Comparison of ENCODE assay signal across 1 cellular context in genomic region chr11:17276236-17277023, GRCh38.
A peak's percentile ranks its signal among the peaks of the same experiment; 100 is the strongest.
TF ChIP-seq lines count a peak whose summit lies in the region.

Gene NUCB2, plus strand, starts transcription at chr11:17276739. Its CDS starts 18,585 bp downstream, at chr11:17295324.

TF ChIP-seq in HepG2, 621 proteins besides CTCF, POLR2A, EP300 and RAD21 (continued from another document and continues in another):
- TF ChIP-seq ATF2 (CRISPR knock-in tag; IDR thresholded peaks at IDR 0.05) (peak; percentile 42; the same call in 1 of the 2 replicates), RFX3 (CRISPR knock-in tag; IDR thresholded peaks at IDR 0.05) (peak; percentile 98), ZNF432 (CRISPR knock-in tag; IDR thresholded peaks at IDR 0.05; ENCODE audit: borderline replicate concordance) (no peak), NFKBIZ (CRISPR knock-in tag; IDR thresholded peaks at IDR 0.05) (no peak), DZIP1 (CRISPR knock-in tag; IDR thresholded peaks at IDR 0.05) (no peak), CHD4 (IDR thresholded peaks at IDR 0.05; ENCODE audit: borderline replicate concordance, low read length) (no peak), ZNF580 (CRISPR knock-in tag; IDR thresholded peaks at IDR 0.05; ENCODE audit: borderline replicate concordance, low read depth) (peak; percentile 21; the same call in 1 of the 2 replicates), ZFP36L2 (CRISPR knock-in tag; IDR thresholded peaks at IDR 0.05) (no peak), ZFYVE20 (CRISPR knock-in tag; IDR thresholded peaks at IDR 0.05; ENCODE audit: borderline replicate concordance, low read depth) (no peak), NFYB (CRISPR knock-in tag; IDR thresholded peaks at IDR 0.05) (peak; percentile 99), MAFF (IDR thresholded peaks at IDR 0.05; ENCODE audit: low read depth, low read length) (no peak), SAP130 (CRISPR knock-in tag; IDR thresholded peaks at IDR 0.05; ENCODE audit: low read depth) (peak; percentile 66; the same call in 1 of the 2 replicates), PRDM15 (CRISPR knock-in tag; IDR thresholded peaks at IDR 0.05) (peak; percentile 68; the same call in 1 of the 2 replicates), CHD2 (IDR thresholded peaks at IDR 0.05; ENCODE audit: low read depth, low read length) (peak; percentile 75; the same call in 1 of the 2 replicates), DMAP1 (CRISPR knock-in tag; IDR thresholded peaks at IDR 0.05) (peak; percentile 85; the same call in 1 of the 2 replicates), GZF1 (CRISPR knock-in tag; IDR thresholded peaks at IDR 0.05) (0 out of 2 replicates have a peak, but pooled peaks have one; percentile 1), ZNF841 (CRISPR knock-in tag; IDR thresholded peaks at IDR 0.05; ENCODE audit: borderline replicate concordance) (no peak), ZSCAN22 (CRISPR knock-in tag; IDR thresholded peaks at IDR 0.05) (no peak), TERF1 (CRISPR knock-in tag; IDR thresholded peaks at IDR 0.05) (no peak), PCBP1 (IDR thresholded peaks at IDR 0.05; ENCODE audit: borderline replicate concordance, low read depth, low read length) (no peak), TAF1 (CRISPR knock-in tag; IDR thresholded peaks at IDR 0.05) (peak; percentile 60), SP140L (CRISPR knock-in tag; IDR thresholded peaks at IDR 0.05; ENCODE audit: borderline replicate concordance) (no peak), MED13 (CRISPR knock-in tag; IDR thresholded peaks at IDR 0.05) (no peak), FOSL2 (CRISPR knock-in tag; IDR thresholded peaks at IDR 0.05) (0 out of 2 replicates have a peak, but pooled peaks have one; percentile 4), ZNF17 (CRISPR knock-in tag; IDR thresholded peaks at IDR 0.05) (no peak), TCF7L2 (IDR thresholded peaks at IDR 0.05; ENCODE audit: low read depth, low read length) (no peak), TRIM24 (CRISPR knock-in tag; IDR thresholded peaks at IDR 0.05) (no peak), SOX6 (IDR thresholded peaks at IDR 0.05) (no peak), SOX6 (CRISPR knock-in tag; IDR thresholded peaks at IDR 0.05) (peak; percentile 61), HIC2 (CRISPR knock-in tag; IDR thresholded peaks at IDR 0.05; ENCODE audit: low read depth) (0 out of 2 replicates have a peak, but pooled peaks have one; percentile 53), ZBTB33 (CRISPR knock-in tag; IDR thresholded peaks at IDR 0.05) (no peak), KLF16 (CRISPR knock-in tag; IDR thresholded peaks at IDR 0.05) (peak in 1 of 2 experiments; percentile 61; a peak in 1 of 4 replicates), HIVEP1 (CRISPR knock-in tag; IDR thresholded peaks at IDR 0.05) (0 out of 2 replicates have a peak, but pooled peaks have one; percentile 34), PPARG (CRISPR knock-in tag; conservative IDR thresholded peaks at IDR 0.05) (no peak), NFE2 (CRISPR knock-in tag; IDR thresholded peaks at IDR 0.05) (no peak), CENPX (CRISPR knock-in tag; IDR thresholded peaks at IDR 0.05) (no peak), PAF1 (CRISPR knock-in tag; IDR thresholded peaks at IDR 0.05) (no peak), RFX1 (IDR thresholded peaks at IDR 0.05) (peak; percentile 97), RFX5 (IDR thresholded peaks at IDR 0.05; ENCODE audit: low read depth, low read length) (no peak), EZH2 (conservative IDR thresholded peaks at IDR 0.05; ENCODE audit: low read depth, low read length) (no peak), ZNF362 (CRISPR knock-in tag; IDR thresholded peaks at IDR 0.05; ENCODE audit: borderline replicate concordance) (no peak), KDM4B (CRISPR knock-in tag; IDR thresholded peaks at IDR 0.05) (no peak), PLSCR1 (CRISPR knock-in tag; IDR thresholded peaks at IDR 0.05; ENCODE audit: borderline replicate concordance) (no peak), ZNF292 (CRISPR knock-in tag; IDR thresholded peaks at IDR 0.05; ENCODE audit: borderline replicate concordance, low read depth) (peak; percentile 79), TFAP4 (IDR thresholded peaks at IDR 0.05; ENCODE audit: borderline replicate concordance, low read depth) (no peak), MBNL3 (CRISPR knock-in tag; conservative IDR thresholded peaks at IDR 0.05) (no peak), ZNF232 (CRISPR knock-in tag; IDR thresholded peaks at IDR 0.05; ENCODE audit: borderline replicate concordance) (0 out of 2 replicates have a peak, but pooled peaks have one; percentile 23), FOXK1 (CRISPR knock-in tag; IDR thresholded peaks at IDR 0.05; ENCODE audit: borderline replicate concordance, low read depth) (0 out of 2 replicates have a peak, but pooled peaks have one; percentile 37), ZNF367 (CRISPR knock-in tag; IDR thresholded peaks at IDR 0.05; ENCODE audit: borderline replicate concordance) (peak; percentile 31; the same call in 1 of the 2 replicates), DNMT1 (CRISPR knock-in tag; IDR thresholded peaks at IDR 0.05) (0 out of 2 replicates have a peak, but pooled peaks have one; percentile 24), ONECUT2 (CRISPR knock-in tag; IDR thresholded peaks at IDR 0.05) (no peak), ZNF317 (CRISPR knock-in tag; IDR thresholded peaks at IDR 0.05) (0 out of 2 replicates have a peak, but pooled peaks have one; percentile 18), ZNF329 (CRISPR knock-in tag; IDR thresholded peaks at IDR 0.05; ENCODE audit: low read depth) (0 out of 2 replicates have a peak, but pooled peaks have one; percentile 21), KLF6 (CRISPR knock-in tag; IDR thresholded peaks at IDR 0.05) (no peak), GLI4 (CRISPR knock-in tag; IDR thresholded peaks at IDR 0.05; ENCODE audit: borderline replicate concordance) (peak; percentile 87; the same call in 1 of the 2 replicates), TOPORS (CRISPR knock-in tag; IDR thresholded peaks at IDR 0.05) (no peak)
